Comparison of ENCODE assay signal across 21 cellular contexts in the genomic region with DNA sequence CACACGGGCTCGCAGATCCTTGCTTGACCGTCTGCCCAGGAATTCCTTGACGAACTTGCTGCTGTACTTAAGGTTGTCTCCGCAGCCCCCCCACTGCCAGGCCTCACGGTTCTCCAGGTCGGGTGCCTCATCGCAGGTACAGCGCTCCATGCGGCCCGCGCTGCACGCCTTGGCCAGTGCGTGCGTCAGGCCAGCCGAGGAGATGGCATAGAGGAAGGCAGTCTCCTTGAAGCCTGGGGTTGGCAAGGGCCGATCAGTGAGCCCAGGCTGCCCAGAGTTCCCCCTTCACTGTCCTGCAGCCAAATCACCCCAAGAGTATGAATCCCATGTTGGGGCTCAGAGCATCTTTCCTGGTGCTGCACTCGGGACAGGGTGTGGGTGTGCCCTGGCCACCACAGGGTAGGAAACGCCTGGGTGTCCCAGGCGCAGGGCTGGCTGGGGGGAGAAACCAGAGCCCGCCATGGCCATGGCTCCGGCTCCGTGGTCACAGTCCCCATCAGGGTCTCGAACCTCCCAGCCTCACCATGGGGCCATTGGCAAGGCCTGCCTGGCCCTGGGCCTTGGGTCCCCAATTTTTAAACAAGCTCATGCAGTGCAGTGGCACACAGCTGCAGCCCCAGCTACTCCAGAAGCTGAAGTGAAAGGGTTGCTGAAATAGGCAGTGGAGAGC. TPM values are rescaled to one million over a fixed set of nuclear protein-coding genes. Genes with fewer than 3 reads are reported as not detected.
DNase-seq lines count a peak whose midpoint lies in the region; ATAC-seq, FAIRE-seq and TF ChIP-seq lines count a peak whose summit lies in the region.
"Had no signal": no experiment of that assay in that cellular context is flagged by ENCODE, and none has a peak within 500 bp of the region (broad histone marks: within the 10 kb centered on the region; RNA-seq: fewer than 3 reads in every experiment).

No MANE protein-coding gene starts in this region.

- CTCF ChIA-PET in K562 (lab: Yijun Ruan, JAX; ENCODE audit: low intra/inter-chr PET ratio), result no interaction called here

- H3K9me3 ChIP-seq in right cardiac atrium (ENCODE audit: control insufficient read depth, low read length) (no peaks in the 10 kb centered on the region), K562 (replicated peaks; ENCODE audit: control insufficient read depth, insufficient read depth, low read depth, low read length) (no peaks in the 10 kb centered on the region), osteoblast (ENCODE audit: low read depth, low read length) (no peaks in the 10 kb centered on the region)
- H3K9me3 ChIP-seq: HAP-1 had no signal

- no peaks in the 10 kb centered on the region for H3K27me3 ChIP-seq in right cardiac atrium (ENCODE audit: control insufficient read depth, insufficient read depth)
- H3K27me3 ChIP-seq in K562 (ENCODE audit: control insufficient read depth in 2 of 2, insufficient read depth in 2 of 2, low read length in 2 of 2), result peaks cover 32 to 90% of the 10 kb centered on the region in 2 experiments
- H3K27me3 ChIP-seq in osteoblast (ENCODE audit: insufficient read depth, low read length), result no peaks in the 10 kb centered on the region

- H3K4me3 ChIP-seq in right cardiac atrium (ENCODE audit: low read length) (no peak overlapping the region), K562 (no peak overlapping the region), osteoblast (ENCODE audit: insufficient read depth, low read length) (no peak overlapping the region)
- H3K4me3 ChIP-seq: HAP-1 had no signal

- H3K4me1 ChIP-seq in right cardiac atrium (ENCODE audit: control insufficient read depth, insufficient read depth, low read length) (no peaks in the 10 kb centered on the region), K562 (replicated peaks in 1 of 2; ENCODE audit: control insufficient read depth in 2 of 2, insufficient read depth in 2 of 2, low read length in 2 of 2) (peaks cover 0 to 60% of the 10 kb centered on the region in 2 experiments; a peak in 3 of 5 replicates), osteoblast (ENCODE audit: insufficient read depth, low read length) (no peaks in the 10 kb centered on the region)
- H3K4me1 ChIP-seq: HAP-1 had no signal

- in situ Hi-C loops in K562 (cut with MboI), result no loop called here

- H3K9me1 ChIP-seq in K562 (ENCODE audit: control insufficient read depth, insufficient read depth, low read length), result no peaks in the 10 kb centered on the region

- TF ChIP-seq CTCF in K562 (IDR thresholded peaks at IDR 0.05 in 2 of 3, conservative IDR thresholded peaks at IDR 0.05 in 1 of 3; ENCODE audit: insufficient read depth in 2 of 3, low read depth in 1 of 3, low read length in 3 of 3) (no peak), osteoblast (IDR thresholded peaks at IDR 0.05; ENCODE audit: extremely low read depth, low read depth, low read length) (no peak)

- ATAC-seq in right cardiac atrium (no peak), K562 (no peak), HG02840 (IDR thresholded peaks at IDR 0.05; ENCODE audit: low FRiP score, unreplicated experiment) (no peak), GM19023 (IDR thresholded peaks at IDR 0.05; ENCODE audit: unreplicated experiment) (no peak)
- ATAC-seq: CD8-positive, alpha-beta T cell; HepG2 had no signal

- H3K9ac ChIP-seq in K562 (ENCODE audit: insufficient read depth in 1 of 2, low read depth in 2 of 2, low read length in 2 of 2), result no peak overlapping the region

- intact Hi-C loops in right cardiac atrium (cut with DNase I) (no loop called here), cardiac septum (cut with DNase I) (no loop called here), K562 (cut with micrococcal nuclease) (no loop called here)

- POLR2A ChIA-PET in K562 (lab: Yijun Ruan, JAX), result no interaction called here

- no peak for FAIRE-seq in K562 (lab: Jason Lieb, UNC)
- FAIRE-seq: A204.1, D721Med, G401.6, GM12891, HepG2, HTR-8/SVneo had no signal

- BruUV-seq in K562 (replicated peaks; lab: Mats Ljungman, UMichigan), result no TSS peak

- H4K20me1 ChIP-seq in K562 (replicated peaks; ENCODE audit: control insufficient read depth, insufficient read depth, low read length) (0 out of 2 replicates have a peak, but pooled peaks cover 6% of the 10 kb centered on the region), osteoblast (ENCODE audit: insufficient read depth, low read length) (no peaks in the 10 kb centered on the region)

- H2AFZ ChIP-seq in K562 (ENCODE audit: low read depth, low read length) (no peak overlapping the region), osteoblast (ENCODE audit: low read length) (no peak overlapping the region)

- TF ChIP-seq POLR2A in K562 (conservative IDR thresholded peaks at IDR 0.05), result no peak

- no peaks in the 10 kb centered on the region for H3K36me3 ChIP-seq in K562 (ENCODE audit: control insufficient read depth, insufficient read depth, low read length)
- H3K36me3 ChIP-seq in osteoblast (ENCODE audit: insufficient read depth, low read length), result no peaks in the 10 kb centered on the region
- H3K36me3 ChIP-seq: HAP-1 had no signal

- DNase-seq in right cardiac atrium (peak in 2 of 3 donors; percentile 7 to 55), cardiac septum (ENCODE audit: low spot score) (no peak), K562 (ENCODE audit: extremely low read depth in 1 of 4, low spot score in 3 of 4) (no peak), osteoblast (ENCODE audit: insufficient read length, low spot score, missing footprints) (peak; percentile 87), GM19240 (ENCODE audit: insufficient read length, low spot score) (no peak)
- DNase-seq: COR-L47, DMS153, EL, GOT3 had no signal

- no peak overlapping the region for H3K27ac ChIP-seq in right cardiac atrium (ENCODE audit: low read length)
- H3K27ac ChIP-seq in K562 (ENCODE audit: extremely low read depth, low read depth, low read length), result no peak overlapping the region
- H3K27ac ChIP-seq in osteoblast (ENCODE audit: low read depth, low read length), result no peak overlapping the region
- H3K27ac ChIP-seq: C4-2B had no signal

- TF ChIP-seq EP300 in K562 (IDR thresholded peaks at IDR 0.05; ENCODE audit: low read length), result no peak

- H3K4me2 ChIP-seq in K562 (ENCODE audit: insufficient read depth, low read length) (no peak overlapping the region), osteoblast (ENCODE audit: insufficient read depth, low read length) (no peak overlapping the region)

- TF ChIP-seq RAD21 in K562 (CRISPR knock-in tag; conservative IDR thresholded peaks at IDR 0.05 in 1 of 2, IDR thresholded peaks at IDR 0.05 in 1 of 2), result no peak

- H3K79me2 ChIP-seq in K562 (ENCODE audit: control insufficient read depth, insufficient read depth, low read length) (no peaks in the 10 kb centered on the region), osteoblast (ENCODE audit: insufficient read depth, low read length) (no peaks in the 10 kb centered on the region)

- 93% methylated on average over 24 of the region's 24 CpGs for WGBS in right cardiac atrium
- 12% methylated on average over 23 of the region's 24 CpGs for WGBS in K562 (ENCODE audit: insufficient coverage, low coverage, missing lambda C conversion rate)

TF ChIP-seq in K562, 482 proteins besides CTCF, POLR2A, EP300 and RAD21:
- TF ChIP-seq, protein P1, sequence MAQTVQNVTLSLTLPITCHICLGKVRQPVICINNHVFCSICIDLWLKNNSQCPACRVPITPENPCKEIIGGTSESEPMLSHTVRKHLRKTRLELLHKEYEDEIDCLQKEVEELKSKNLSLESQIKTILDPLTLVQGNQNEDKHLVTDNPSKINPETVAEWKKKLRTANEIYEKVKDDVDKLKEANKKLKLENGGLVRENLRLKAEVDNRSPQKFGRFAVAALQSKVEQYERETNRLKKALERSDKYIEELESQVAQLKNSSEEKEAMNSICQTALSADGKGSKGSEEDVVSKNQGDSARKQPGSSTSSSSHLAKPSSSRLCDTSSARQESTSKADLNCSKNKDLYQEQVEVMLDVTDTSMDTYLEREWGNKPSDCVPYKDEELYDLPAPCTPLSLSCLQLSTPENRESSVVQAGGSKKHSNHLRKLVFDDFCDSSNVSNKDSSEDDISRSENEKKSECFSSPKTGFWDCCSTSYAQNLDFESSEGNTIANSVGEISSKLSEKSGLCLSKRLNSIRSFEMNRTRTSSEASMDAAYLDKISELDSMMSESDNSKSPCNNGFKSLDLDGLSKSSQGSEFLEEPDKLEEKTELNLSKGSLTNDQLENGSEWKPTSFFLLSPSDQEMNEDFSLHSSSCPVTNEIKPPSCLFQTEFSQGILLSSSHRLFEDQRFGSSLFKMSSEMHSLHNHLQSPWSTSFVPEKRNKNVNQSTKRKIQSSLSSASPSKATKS (CRISPR knock-in tag; IDR thresholded peaks at IDR 0.05), result no peak
- TF ChIP-seq ZNF740 (CRISPR knock-in tag; IDR thresholded peaks at IDR 0.05) (peak; percentile 89), ZNF740 (tag; IDR thresholded peaks at IDR 0.05) (no peak)

RNA-seq across cellular contexts. Expression of gene WNT9A, which starts 23.4 kb away (rescaled TPM):
- total RNA-seq in right cardiac atrium (1 to 10 TPM in 2 of 4 donors, under 1 TPM in 2; 0.60 to 1.8 (median 1.2) TPM), cardiac septum (6.5 TPM), K562 (2014; rRNA removed) (0.04 TPM in 1 of 2 replicates, not detected in the other), K562 (2014; rRNA removed; fragmentation: Illumina TruSeq; extraction: Trizol) (0.04 TPM in 1 of 2 replicates, not detected in the other), K562 (2015; rRNA removed; fragmentation: Illumina TruSeq; extraction: Trizol) (not detected in 2 replicates), K562 (2021) (0.04 and 0.16 TPM in 2 replicates), osteoblast (0.36 and 0.88 TPM in 2 replicates)
- polyA plus RNA-seq in right cardiac atrium (0.63 TPM), K562 (2011; rRNA removed) (0.10 and 0.12 TPM in 2 replicates), K562 (2014; fragmentation: Illumina TruSeq; extraction: Trizol) (0.03 and 0.07 TPM in 2 replicates), K562 (2014; fragmentation: Nextera tagmentation; extraction: Ambion mirVana) (not detected), K562 (2014; rRNA removed) (0.07 and 0.17 TPM in 2 replicates)
- 0.44 and 0.51 TPM in 2 replicates for total RNA-seq in K562 (2011; cell fraction: chromatin; rRNA removed; ENCODE audit: low replicate concordance)
- 0.26 and 0.67 TPM in 2 replicates for total RNA-seq in K562 (2011; cell fraction: nucleolus; rRNA removed)
- total RNA-seq in K562 (2011; cell fraction: nucleoplasm; rRNA removed), result 0.37 and 0.61 TPM in 2 replicates
- 0.09 and 0.19 TPM in 2 replicates for polyA plus RNA-seq in K562 (2011; cell fraction: cytosol; rRNA removed)
- polyA plus RNA-seq in K562 (2011; cell fraction: nucleus; rRNA removed), result 0.30 and 0.39 TPM in 2 replicates
- polyA plus RNA-seq in K562 (2012), result 0.12 and 0.19 TPM in 2 replicates
- 0.25 and 0.36 TPM in 2 replicates for polyA minus RNA-seq in K562 (2011; rRNA and poly(A)+ RNA removed)
- polyA minus RNA-seq in K562 (2011; cell fraction: cytosol; rRNA and poly(A)+ RNA removed), result 0.46 TPM in 1 of 2 replicates, not detected in the other
- polyA minus RNA-seq in K562 (2011; cell fraction: nucleus; rRNA and poly(A)+ RNA removed), result 0.11 and 0.13 TPM in 2 replicates
- total RNA-seq: B cell; CD8-positive, alpha-beta T cell had no signal
- polyA plus RNA-seq: HepG2 had no signal

Comparison
In these comparisons a context has a peak if more than half of its experiments do, and no peak if none do; other contexts are left out.
1. DNase-seq: peak in right cardiac atrium (2 of 3) and osteoblast (single experiment); none in cardiac septum (single experiment), K562 (0 of 4) and GM19240 (single experiment).